ENCODE assay signal across 21 cellular contexts in the genomic region with DNA sequence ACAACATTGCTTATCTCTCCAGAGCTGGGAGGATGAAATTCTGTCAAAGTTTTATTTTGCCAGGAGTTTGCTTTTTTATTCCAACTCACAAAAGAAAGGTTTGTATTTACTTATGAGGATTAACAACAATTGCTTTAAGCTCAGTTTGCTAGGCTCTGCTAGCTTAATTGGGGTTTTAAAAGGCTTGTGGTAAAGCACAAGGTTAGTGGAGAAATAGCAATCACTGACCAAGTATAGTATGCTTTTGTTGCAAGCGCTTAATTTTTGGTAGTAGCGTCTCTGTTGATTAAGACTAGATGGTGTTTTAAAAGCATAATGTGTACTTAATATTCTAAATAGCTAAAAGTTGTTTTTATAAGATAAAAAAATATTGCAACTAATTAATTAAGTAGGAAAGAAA. TPM values are rescaled to one million over a fixed set of nuclear protein-coding genes. Genes with fewer than 3 reads are reported as not detected.
"Had no signal": no experiment of that assay in that cellular context is flagged by ENCODE, and none has a peak within 500 bp of the region (broad histone marks: within the 10 kb centered on the region; RNA-seq: fewer than 3 reads in every experiment).

No MANE protein-coding gene starts in this region.

- H3K4me3 Mint-ChIP-seq: naive B cell, nephron, type B pancreatic cell had no signal

- H3K36me3 ChIP-seq: heart left ventricle, ovary, suprapubic skin, thyroid gland had no signal

- H3K4me1 ChIP-seq: heart left ventricle, suprapubic skin, thyroid gland had no signal

- H3K27ac ChIP-seq: dorsolateral prefrontal cortex, heart left ventricle, ovary, suprapubic skin, thyroid gland had no signal

- ATAC-seq: heart left ventricle, right cardiac atrium had no signal

- H3K4me3 ChIP-seq: dorsolateral prefrontal cortex, heart left ventricle, ovary, suprapubic skin, thyroid gland had no signal

- H3K27me3 ChIP-seq: dorsolateral prefrontal cortex, heart left ventricle, ovary, suprapubic skin, thyroid gland had no signal

- DNase-seq: cortex of kidney; dorsolateral prefrontal cortex; effector CD8-positive, alpha-beta T cell; heart left ventricle; hippocampal formation; kidney glomerular epithelial cell; mesendoderm; naive B cell; ovary; right cardiac atrium; small intestine; stimulated activated CD4-positive, alpha-beta T cell treated with anti-CD3 and anti-CD28 coated beads, Interleukin-2, amount 100 ng/mL, for 48 hours; stimulated activated naive CD4-positive, alpha-beta T cell treated with Interleukin-2 at 50 U/mL for 16 hours; thyroid gland had no signal

- H3K27me3 Mint-ChIP-seq: naive B cell had no signal

- H3K36me3 Mint-ChIP-seq: naive B cell, type B pancreatic cell had no signal

- H3K9me3 ChIP-seq: heart left ventricle, ovary, suprapubic skin, thyroid gland had no signal

- H3K4me1 Mint-ChIP-seq: naive B cell, nephron had no signal

- H3K27ac Mint-ChIP-seq: naive B cell, nephron, type B pancreatic cell had no signal

- H3K9me3 Mint-ChIP-seq: nephron, type B pancreatic cell had no signal

RNA-seq across cellular contexts. Expression of a gene that starts 45.7 kb away (rescaled TPM):
- total RNA-seq: glomerular endothelial cell, liver, lung microvascular endothelial cell, ovary, posterior vena cava, suprapubic skin, thyroid gland had no signal
